In the genomic region with DNA sequence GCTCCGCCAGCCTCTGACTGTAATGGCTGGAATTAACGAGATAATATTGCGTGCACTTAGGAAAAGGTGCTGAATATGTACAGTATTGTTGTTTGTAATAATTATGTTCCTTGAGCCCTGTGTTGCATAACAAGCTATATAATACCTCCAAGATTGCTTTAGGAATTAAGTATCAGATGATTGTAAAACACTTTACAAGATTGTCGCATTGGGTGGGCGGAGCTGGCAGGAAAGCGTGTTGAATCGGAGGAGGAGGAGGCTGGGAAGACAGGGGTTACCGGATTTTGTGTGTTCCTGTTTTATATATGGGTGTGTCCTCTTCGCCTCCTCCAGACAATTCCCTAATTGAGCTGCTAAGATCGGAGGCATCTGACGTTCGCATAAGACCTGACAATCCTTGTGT, we compare ENCODE assay signal across 24 cellular contexts.
A peak's percentile ranks its signal among the peaks of the same experiment; 100 is the strongest.
DNase-seq lines count a peak whose midpoint lies in the region; ATAC-seq and TF ChIP-seq lines count a peak whose summit lies in the region.
"Had no signal": no experiment of that assay in that cellular context is flagged by ENCODE, and none has a peak within 500 bp of the region (broad histone marks: within the 10 kb centered on the region; RNA-seq: fewer than 3 reads in every experiment).

No MANE protein-coding gene starts in this region.

- no peaks in the 10 kb centered on the region for H3K27me3 Mint-ChIP-seq in Caco-2 (ENCODE audit: insufficient read depth, unreplicated experiment)
- H3K27me3 Mint-ChIP-seq in HFFc6 (ENCODE audit: insufficient read depth): no peaks in the 10 kb centered on the region
- H3K27me3 Mint-ChIP-seq in CD4-positive, alpha-beta T cell: no peaks in the 10 kb centered on the region
- H3K27me3 Mint-ChIP-seq: activated CD4-positive, alpha-beta memory T cell treated with anti-CD3 and anti-CD28 coated beads, Interleukin-2, amount 10 ng/mL, durations not matched to agents 7 days and 5 days had no signal

- H3K27me3 ChIP-seq in Caco-2 (replicated peaks; ENCODE audit: control insufficient read depth, insufficient read depth, low read length): no peaks in the 10 kb centered on the region
- H3K27me3 ChIP-seq in CD4-positive, alpha-beta T cell (ENCODE audit: control insufficient read depth, insufficient read depth, low read length): no peaks in the 10 kb centered on the region
- H3K27me3 ChIP-seq: neural progenitor cell, SJSA1 had no signal

- H3K4me1 ChIP-seq in Caco-2: peaks cover 63% of the 10 kb centered on the region
- H3K4me1 ChIP-seq: prostate gland, SJSA1 had no signal

- no peak overlapping the region for H3K4me3 ChIP-seq in Caco-2 (ENCODE audit: low read depth, low read length)
- H3K4me3 ChIP-seq: neural progenitor cell, PC-9, prostate gland, SJSA1 had no signal

- H3K9me3 ChIP-seq in Caco-2: 0 out of 2 replicates have a peak, but pooled peaks cover 5% of the 10 kb centered on the region
- peaks cover 7% of the 10 kb centered on the region for H3K9me3 ChIP-seq in CD4-positive, alpha-beta T cell (ENCODE audit: control insufficient read depth, low read length)
- H3K9me3 ChIP-seq: prostate gland, SJSA1 had no signal

- H3K9me3 Mint-ChIP-seq in Caco-2 (ENCODE audit: unreplicated experiment) (peaks cover 10% of the 10 kb centered on the region), HFFc6 (no peaks in the 10 kb centered on the region; the same call in 1 of the 2 replicates)
- H3K9me3 Mint-ChIP-seq in CD4-positive, alpha-beta T cell: peaks cover 10% of the 10 kb centered on the region

- no peaks in the 10 kb centered on the region; the same call in none of the 2 replicates for H3K36me3 ChIP-seq in Caco-2 (ENCODE audit: control insufficient read depth, insufficient read depth, low read length)
- H3K36me3 ChIP-seq: neural progenitor cell, prostate gland had no signal

- DNase-seq in Caco-2 (no peak), HFFc6 (no peak), dermis blood vessel endothelial cell (peak; percentile 6), putamen (ENCODE audit: low spot score) (peak; percentile 72), cortex of kidney (lab: John Stamatoyannopoulos, UW) (no peak), AG08395 (ENCODE audit: low spot score) (no peak), sciatic nerve (ENCODE audit: low spot score) (no peak)
- DNase-seq in CD4-positive, alpha-beta T cell: no peak
- DNase-seq: activated CD4-positive, alpha-beta memory T cell treated with anti-CD3 and anti-CD28 coated beads, Interleukin-2, amount 10 ng/mL, durations not matched to agents 7 days and 5 days; activated CD4-positive, CD25-positive, alpha-beta regulatory T cell; activated T-cell treated with anti-CD3 and anti-CD28 coated beads for 4 hours; central memory CD4-positive, alpha-beta T cell; DMS 273 treated with DMSO at 0.1 percent for 48 hours; IMR-90; midbrain; NCI-H1436 treated with DMSO at 0.1 percent for 48 hours; NCI-H2171 treated with DMSO at 0.1 percent for 48 hours; NCI-H69; PC-9; stimulated activated naive CD8-positive, alpha-beta T cell treated with anti-CD3 and anti-CD28 coated beads, Interleukin-15, Interleukin-2, amounts not matched to agents 100 U/mL and 50 U/mL, for 24 hours had no signal

- no peak for TF ChIP-seq CTCF in Caco-2 (IDR thresholded peaks at IDR 0.05; ENCODE audit: insufficient read depth in 1 of 2, low read depth in 1 of 2, low read length in 1 of 2, severe bottlenecking in 1 of 2, unreplicated experiment in 1 of 2)
- no peak for TF ChIP-seq CTCF in HFFc6 (IDR thresholded peaks at IDR 0.05)
- no peak for TF ChIP-seq CTCF in CD4-positive, alpha-beta T cell (IDR thresholded peaks at IDR 0.05)

- POLR2A ChIA-PET in Caco-2 (lab: Charles Lee): no interaction called here
- POLR2A ChIA-PET in CD4-positive, alpha-beta T cell (lab: Charles Lee): no interaction called here

- ATAC-seq in CD4-positive, alpha-beta T cell (ENCODE audit: poor library complexity): no peak
- ATAC-seq in sciatic nerve: no peak
- ATAC-seq: stimulated activated naive CD8-positive, alpha-beta T cell treated with anti-CD3 and anti-CD28 coated beads, Interleukin-15, Interleukin-2, amounts not matched to agents 100 U/mL and 50 U/mL, for 24 hours had no signal

- no TSS peak for BruUV-seq in Caco-2 (replicated peaks; lab: Mats Ljungman, UMichigan)

- H3K36me3 Mint-ChIP-seq in Caco-2 (ENCODE audit: insufficient read depth, unreplicated experiment): peaks cover 88% of the 10 kb centered on the region
- peaks cover 25% of the 10 kb centered on the region for H3K36me3 Mint-ChIP-seq in HFFc6 (ENCODE audit: low read depth)
- H3K36me3 Mint-ChIP-seq in CD4-positive, alpha-beta T cell (ENCODE audit: low read depth): peaks cover 36% of the 10 kb centered on the region

- intact Hi-C loops in Caco-2 (cut with micrococcal nuclease; ENCODE audit: unreplicated experiment): no loop called here
- intact Hi-C loops in CD4-positive, alpha-beta T cell (cut with DNase I, micrococcal nuclease): no loop called here
- intact Hi-C loops in sciatic nerve (cut with DNase I): no loop called here

- H3K27ac Mint-ChIP-seq in Caco-2 (ENCODE audit: unreplicated experiment): peak overlapping the region; percentile 99
- peak overlapping the region; percentile 76 for H3K27ac Mint-ChIP-seq in HFFc6
- H3K27ac Mint-ChIP-seq in CD4-positive, alpha-beta T cell: no peak overlapping the region
- H3K27ac Mint-ChIP-seq: activated CD4-positive, alpha-beta memory T cell treated with anti-CD3 and anti-CD28 coated beads, Interleukin-2, amount 10 ng/mL, durations not matched to agents 7 days and 5 days; neural progenitor cell had no signal

- no peak overlapping the region for H3K27ac ChIP-seq in CD4-positive, alpha-beta T cell (ENCODE audit: low read depth, low read length)
- H3K27ac ChIP-seq: C4-2B, neural progenitor cell, PC-9, prostate gland, SJSA1 had no signal

- H3K4me1 Mint-ChIP-seq in Caco-2 (ENCODE audit: low read depth, unreplicated experiment) (peaks cover 51% of the 10 kb centered on the region), HFFc6 (ENCODE audit: low read depth) (peaks cover 30% of the 10 kb centered on the region)
- no peaks in the 10 kb centered on the region for H3K4me1 Mint-ChIP-seq in CD4-positive, alpha-beta T cell (ENCODE audit: low read depth)
- H3K4me1 Mint-ChIP-seq: activated CD4-positive, alpha-beta memory T cell treated with anti-CD3 and anti-CD28 coated beads, Interleukin-2, amount 10 ng/mL, durations not matched to agents 7 days and 5 days had no signal

- CTCF ChIA-PET in Caco-2 (lab: Charles Lee): no interaction called here
- CTCF ChIA-PET in CD4-positive, alpha-beta T cell (lab: Charles Lee): no interaction called here

- no peak overlapping the region for H3K4me3 Mint-ChIP-seq in Caco-2 (ENCODE audit: unreplicated experiment)
- peak overlapping the region; percentile 74 for H3K4me3 Mint-ChIP-seq in HFFc6
- no peak overlapping the region for H3K4me3 Mint-ChIP-seq in CD4-positive, alpha-beta T cell
- H3K4me3 Mint-ChIP-seq: activated CD4-positive, alpha-beta memory T cell treated with anti-CD3 and anti-CD28 coated beads, Interleukin-2, amount 10 ng/mL, durations not matched to agents 7 days and 5 days; neural progenitor cell had no signal

Comparison
In these comparisons a context has a peak if more than half of its experiments do, and no peak if none do; other contexts are left out.
1. DNase-seq: peak in dermis blood vessel endothelial cell (single experiment) and putamen (single experiment); none in Caco-2 (0 of 2), HFFc6 (single experiment), CD4-positive, alpha-beta T cell (0 of 10), cortex of kidney (single experiment), AG08395 (single experiment) and sciatic nerve (single experiment).